1 cellular context compared by ENCODE assay signal in genomic region chr4:168679397-168680176, GRCh38.
TF ChIP-seq lines count a peak whose summit lies in the region.

No MANE protein-coding gene starts in this region.

TF ChIP-seq in HepG2, 621 proteins besides CTCF, POLR2A, EP300 and RAD21 (continued from another document):
- TF ChIP-seq ARID5B (CRISPR knock-in tag; IDR thresholded peaks at IDR 0.05) (peak; percentile 59; the same call in 1 of the 2 replicates), AHDC1 (CRISPR knock-in tag; IDR thresholded peaks at IDR 0.05; ENCODE audit: borderline replicate concordance) (peak; percentile 18; the same call in 1 of the 2 replicates), GLMP (CRISPR knock-in tag; IDR thresholded peaks at IDR 0.05; ENCODE audit: borderline replicate concordance) (no peak), NR0B2 (CRISPR knock-in tag; IDR thresholded peaks at IDR 0.05) (no peak), ZBTB20 (CRISPR knock-in tag; IDR thresholded peaks at IDR 0.05; ENCODE audit: borderline replicate concordance, low read depth) (peak; percentile 47; the same call in 1 of the 2 replicates), ZNF589 (CRISPR knock-in tag; conservative IDR thresholded peaks at IDR 0.05) (no peak), ZNF619 (CRISPR knock-in tag; IDR thresholded peaks at IDR 0.05) (no peak), ATF6 (CRISPR knock-in tag; conservative IDR thresholded peaks at IDR 0.05) (no peak), NFATC3 (CRISPR knock-in tag; IDR thresholded peaks at IDR 0.05) (no peak), ZNF710 (CRISPR knock-in tag; IDR thresholded peaks at IDR 0.05; ENCODE audit: borderline replicate concordance) (no peak), ZNF574 (CRISPR knock-in tag; IDR thresholded peaks at IDR 0.05) (no peak), FOXA1 (IDR thresholded peaks at IDR 0.05) (no peak), FOXA1 (CRISPR knock-in tag; IDR thresholded peaks at IDR 0.05) (no peak), BCL6 (CRISPR knock-in tag; IDR thresholded peaks at IDR 0.05) (peak; percentile 66), ZNF572 (CRISPR knock-in tag; IDR thresholded peaks at IDR 0.05) (no peak), FOXP1 (IDR thresholded peaks at IDR 0.05) (no peak), FOXP1 (CRISPR knock-in tag; IDR thresholded peaks at IDR 0.05) (peak; percentile 50), PAF1 (CRISPR knock-in tag; IDR thresholded peaks at IDR 0.05) (no peak), YEATS2 (CRISPR knock-in tag; IDR thresholded peaks at IDR 0.05; ENCODE audit: borderline replicate concordance) (no peak), RARA (CRISPR knock-in tag; IDR thresholded peaks at IDR 0.05) (0 out of 2 replicates have a peak, but pooled peaks have one; percentile 15), ZFY (CRISPR knock-in tag; IDR thresholded peaks at IDR 0.05) (no peak), NR2C2 (CRISPR knock-in tag; IDR thresholded peaks at IDR 0.05; ENCODE audit: borderline replicate concordance) (no peak), ZNF234 (CRISPR knock-in tag; conservative IDR thresholded peaks at IDR 0.05) (no peak), ZNF646 (CRISPR knock-in tag; IDR thresholded peaks at IDR 0.05) (peak; percentile 67; the same call in 1 of the 2 replicates), KLF6 (CRISPR knock-in tag; IDR thresholded peaks at IDR 0.05) (no peak), FOXA3 (CRISPR knock-in tag; IDR thresholded peaks at IDR 0.05) (peak; percentile 66), TOE1 (CRISPR knock-in tag; IDR thresholded peaks at IDR 0.05) (no peak), ZNF615 (CRISPR knock-in tag; IDR thresholded peaks at IDR 0.05; ENCODE audit: borderline replicate concordance) (no peak), CENPX (CRISPR knock-in tag; IDR thresholded peaks at IDR 0.05) (no peak)
